ENCODE assay signal across 12 cellular contexts in genomic region chr4:82811838-82812672, GRCh38. TPM values are rescaled to one million over a fixed set of nuclear protein-coding genes. Genes with fewer than 3 reads are reported as not detected.
A peak's percentile ranks its signal among the peaks of the same experiment; 100 is the strongest.
DNase-seq lines count a peak whose midpoint lies in the region; ATAC-seq, FAIRE-seq and TF ChIP-seq lines count a peak whose summit lies in the region.
"Had no signal": no experiment of that assay in that cellular context is flagged by ENCODE, and none has a peak within 500 bp of the region (broad histone marks: within the 10 kb centered on the region; RNA-seq: fewer than 3 reads in every experiment).

No MANE protein-coding gene starts in this region.

- no peak overlapping the region for H3K9ac ChIP-seq in HepG2 (ENCODE audit: insufficient read depth, low read depth, low read length)
- no peak overlapping the region for H3K9ac ChIP-seq in mammary epithelial cell (ENCODE audit: insufficient read depth, low read length)

- no peaks in the 10 kb centered on the region for H3K9me3 Mint-ChIP-seq in type B pancreatic cell
- H3K9me3 Mint-ChIP-seq: activated B cell treated with CpG ODN at 0.5 μM for 24 hours had no signal

- no peak for FAIRE-seq in HepG2 (lab: Jason Lieb, UNC)

- peak; percentile 17 for ATAC-seq in HepG2

- DNase-seq in NCI-H2107 treated with DMSO at 0.1 percent for 48 hours (lab: John Stamatoyannopoulos, UW; ENCODE audit: unreplicated experiment), result peak; percentile 19
- DNase-seq in NCI-H2107 (lab: John Stamatoyannopoulos, UW), result no peak
- peak; percentile 51 for DNase-seq in astrocyte of the hippocampus (ENCODE audit: low read depth, low spot score)
- no peak for DNase-seq in HepG2 (ENCODE audit: low spot score)
- no peak for DNase-seq in type B pancreatic cell (ENCODE audit: extremely low spot score, unreplicated experiment)
- no peak for DNase-seq in mammary epithelial cell
- DNase-seq in AG08395 (ENCODE audit: low spot score), result no peak
- DNase-seq in OCI-M2 (lab: John Stamatoyannopoulos, UW; ENCODE audit: unreplicated experiment), result no peak
- DNase-seq: activated B cell treated with CpG ODN at 0.5 μM for 24 hours; effector CD4-positive, alpha-beta T cell; GF-D8; KBM-7 had no signal

- H4K20me1 ChIP-seq in HepG2 (ENCODE audit: insufficient read depth, low read length) (no peaks in the 10 kb centered on the region), mammary epithelial cell (ENCODE audit: insufficient read depth, low read length) (no peaks in the 10 kb centered on the region)

- TF ChIP-seq CTCF in HepG2 (CRISPR knock-in tag; IDR thresholded peaks at IDR 0.05) (no peak), type B pancreatic cell (conservative IDR thresholded peaks at IDR 0.05) (no peak), mammary epithelial cell (conservative IDR thresholded peaks at IDR 0.05 in 1 of 2, IDR thresholded peaks at IDR 0.05 in 1 of 2; ENCODE audit: extremely low read depth in 1 of 2, insufficient read depth in 1 of 2, low read depth in 1 of 2, low read length in 2 of 2) (no peak)

- H3K27ac ChIP-seq in HepG2 (ENCODE audit: extremely low read length, insufficient read depth, low read length) (peak overlapping the region; percentile 29), mammary epithelial cell (ENCODE audit: insufficient read depth, low read depth, low read length) (no peak overlapping the region)

- POLR2A ChIA-PET in HepG2 (lab: Yijun Ruan, JAX), result no interaction called here

- no peaks in the 10 kb centered on the region for H3K36me3 ChIP-seq in HepG2 (replicated peaks in 1 of 2; ENCODE audit: control insufficient read depth in 1 of 2, insufficient read depth in 2 of 2, low read length in 2 of 2)
- peaks cover 2% of the 10 kb centered on the region for H3K36me3 ChIP-seq in mammary epithelial cell (ENCODE audit: insufficient read depth, low read length)

- BruUV-seq in HepG2 (replicated peaks; lab: Mats Ljungman, UMichigan), result no TSS peak
- no TSS peak for BruUV-seq in mammary epithelial cell (replicated peaks; lab: Mats Ljungman, UMichigan)

- H3K4me1 ChIP-seq in HepG2 (ENCODE audit: insufficient read depth, low read length), result peaks cover 17% of the 10 kb centered on the region
- no peaks in the 10 kb centered on the region for H3K4me1 ChIP-seq in mammary epithelial cell (ENCODE audit: insufficient read depth, low read length)

- H3K9me3 ChIP-seq in HepG2 (ENCODE audit: low read length) (no peaks in the 10 kb centered on the region), mammary epithelial cell (replicated peaks; ENCODE audit: insufficient read depth, low read length) (no peaks in the 10 kb centered on the region)

- H2AFZ ChIP-seq in HepG2 (ENCODE audit: low read length) (no peak overlapping the region), mammary epithelial cell (ENCODE audit: low read depth, low read length) (no peak overlapping the region)

- peak overlapping the region; percentile 37; the same call in 1 of the 2 replicates for H3K4me2 ChIP-seq in HepG2 (ENCODE audit: low read depth, low read length)
- H3K4me2 ChIP-seq in mammary epithelial cell (ENCODE audit: insufficient read depth, low read depth, low read length), result no peak overlapping the region

- CTCF ChIA-PET in HepG2 (lab: Yijun Ruan, JAX; ENCODE audit: low intra/inter-chr PET ratio, low total read pairs) (no interaction called here), mammary epithelial cell (lab: Charles Lee; ENCODE audit: low non-redundant PET) (no interaction called here)

- H3K4me1 Mint-ChIP-seq in type B pancreatic cell (ENCODE audit: unreplicated experiment), result peaks cover 34% of the 10 kb centered on the region
- H3K4me1 Mint-ChIP-seq: activated B cell treated with CpG ODN at 0.5 μM for 24 hours had no signal

- H3K27me3 ChIP-seq in HepG2 (ENCODE audit: control insufficient read depth in 1 of 2, insufficient read depth in 2 of 2, low read length in 2 of 2), result no peaks in the 10 kb centered on the region
- H3K27me3 ChIP-seq in mammary epithelial cell (ENCODE audit: insufficient read depth, low read length), result no peaks in the 10 kb centered on the region

- peaks cover 2% of the 10 kb centered on the region for H3K27me3 Mint-ChIP-seq in type B pancreatic cell

- H3K4me3 ChIP-seq in HepG2 (replicated peaks in 1 of 3; ENCODE audit: insufficient read depth in 1 of 3, low read depth in 2 of 3, low read length in 3 of 3) (no peak overlapping the region), mammary epithelial cell (replicated peaks in 1 of 3; ENCODE audit: insufficient read depth in 1 of 3, low read depth in 2 of 3, low read length in 3 of 3) (no peak overlapping the region)

- TF ChIP-seq EP300 in HepG2 (IDR thresholded peaks at IDR 0.05; ENCODE audit: low read depth in 2 of 2, low read length in 2 of 2), result no peak
- no peak for TF ChIP-seq EP300 in HepG2 (CRISPR knock-in tag; IDR thresholded peaks at IDR 0.05; ENCODE audit: borderline replicate concordance)

- H3K36me3 Mint-ChIP-seq in type B pancreatic cell, result peaks cover 4% of the 10 kb centered on the region

- peak overlapping the region; percentile 16 for H3K4me3 Mint-ChIP-seq in type B pancreatic cell
- H3K4me3 Mint-ChIP-seq: activated B cell treated with CpG ODN at 0.5 μM for 24 hours had no signal

- peak overlapping the region; percentile 3 for H3K27ac Mint-ChIP-seq in type B pancreatic cell
- H3K27ac Mint-ChIP-seq: activated B cell treated with CpG ODN at 0.5 μM for 24 hours had no signal

- TF ChIP-seq RAD21 in HepG2 (CRISPR knock-in tag; IDR thresholded peaks at IDR 0.05), result no peak

- no peaks in the 10 kb centered on the region for H3K79me2 ChIP-seq in HepG2 (ENCODE audit: insufficient read depth, low read length)
- H3K79me2 ChIP-seq in mammary epithelial cell (ENCODE audit: insufficient read depth, low read length), result no peaks in the 10 kb centered on the region

- intact Hi-C loops in HepG2 (cut with micrococcal nuclease; ENCODE audit: unreplicated experiment) (no loop called here), mammary epithelial cell (cut with micrococcal nuclease) (no loop called here)

- in situ Hi-C loops in HepG2 (cut with HindIII; ENCODE audit: extremely low pct_ligation_motif_present, low pct_unique_long_range_greater_than_20kb) (no loop called here), mammary epithelial cell (cut with MboI; ENCODE audit: low sequenced_read_pairs in 2 of 2) (loop anchor here (25.0 kb wide), 1 partner anchor 350 kb away; no protein-coding TSS in a partner anchor)

- WGBS in HepG2 (ENCODE audit: low lambda C conversion rate), result 26% methylated on average over 8 of the region's 8 CpGs
- WGBS in mammary epithelial cell (ENCODE audit: low coverage, missing lambda C conversion rate), result 60% methylated on average over 8 of the region's 8 CpGs

- dilution Hi-C loops in mammary epithelial cell (cut with HindIII; ENCODE audit: low sequenced_read_pairs), result no loop called here

- TF ChIP-seq POLR2A in HepG2 (IDR thresholded peaks at IDR 0.05; ENCODE audit: insufficient read depth in 1 of 2, low read depth in 2 of 2, low read length in 2 of 2), result no peak

RNA-seq across cellular contexts. Expression of gene SCD5, which starts 13.5 kb away (rescaled TPM):
- total RNA-seq in HepG2 (2016; rRNA removed; fragmentation: Illumina TruSeq; extraction: Trizol) (not detected in 2 replicates), type B pancreatic cell (ENCODE audit: low replicate concordance) (22.5 and 36.6 TPM in 2 replicates), mammary epithelial cell (10 to 100 TPM; 50.4 to 74.3 TPM)
- total RNA-seq in HepG2 (2016; cell fraction: cytosol; rRNA removed; fragmentation: Illumina TruSeq; extraction: Trizol; ENCODE audit: low read depth), result not detected in 2 replicates
- not detected in 2 replicates for total RNA-seq in HepG2 (2016; cell fraction: insoluble cytoplasmic fraction; rRNA removed; fragmentation: Illumina TruSeq; extraction: Trizol)
- total RNA-seq in HepG2 (2016; cell fraction: membrane; rRNA removed; fragmentation: Illumina TruSeq; extraction: Trizol), result not detected in 2 replicates
- total RNA-seq in HepG2 (2016; cell fraction: nucleus; rRNA removed; fragmentation: Illumina TruSeq; extraction: Trizol), result not detected in 2 replicates
- polyA plus RNA-seq in HepG2 (2011; rRNA removed) (not detected in 2 replicates), mammary epithelial cell (23.3 TPM)
- not detected in 2 replicates for polyA plus RNA-seq in HepG2 (2011; cell fraction: cytosol; rRNA removed)
- polyA plus RNA-seq in HepG2 (2011; cell fraction: nucleus; rRNA removed), result not detected in 2 replicates
- not detected in 2 replicates for polyA plus RNA-seq in HepG2 (2012)
- not detected in 2 replicates for polyA plus RNA-seq in HepG2 (2016; cell fraction: cytosol; fragmentation: Illumina TruSeq; extraction: Trizol; ENCODE audit: low read depth)
- polyA plus RNA-seq in HepG2 (2016; cell fraction: insoluble cytoplasmic fraction; fragmentation: Illumina TruSeq; extraction: Trizol; ENCODE audit: low read depth), result not detected in 2 replicates
- polyA plus RNA-seq in HepG2 (2016; cell fraction: membrane; fragmentation: Illumina TruSeq; extraction: Trizol; ENCODE audit: low read depth), result not detected in 2 replicates
- 0.15 TPM in 1 of 2 replicates, not detected in the other for polyA plus RNA-seq in HepG2 (2016; cell fraction: nucleus; fragmentation: Illumina TruSeq; extraction: Trizol; ENCODE audit: insufficient read depth, low read depth)
- 1.8 TPM in 1 of 2 replicates, not detected in the other for polyA minus RNA-seq in HepG2 (2011; rRNA and poly(A)+ RNA removed; ENCODE audit: low replicate concordance)
- polyA minus RNA-seq in HepG2 (2011; cell fraction: cytosol; rRNA and poly(A)+ RNA removed), result not detected in 2 replicates
- not detected in 2 replicates for polyA minus RNA-seq in HepG2 (2011; cell fraction: nucleus; rRNA and poly(A)+ RNA removed)
- 32.5 TPM for polyA minus RNA-seq in mammary epithelial cell
- total RNA-seq: activated B cell treated with CpG ODN at 0.5 μM for 24 hours had no signal

Comparison
In these comparisons a context has a peak if more than half of its experiments do, and no peak if none do; other contexts are left out.
1. DNase-seq: peak in NCI-H2107 treated with DMSO at 0.1 percent for 48 hours (single experiment) and astrocyte of the hippocampus (single experiment); none in NCI-H2107 (single experiment), HepG2 (single experiment), type B pancreatic cell (single experiment), mammary epithelial cell (single experiment), AG08395 (single experiment) and OCI-M2 (single experiment).
2. RNA of gene SCD5, which starts 13.5 kb away (total RNA-seq): 50.4 to 74.3 TPM in mammary epithelial cell and 22.5 to 36.6 TPM in type B pancreatic cell; not detected in HepG2; every median in the first group is over 10 times any median in the second.